1 cellular context compared by ENCODE assay signal in genomic region chr18:56638232-56639093, GRCh38.
A peak's percentile ranks its signal among the peaks of the same experiment; 100 is the strongest.
TF ChIP-seq lines count a peak whose summit lies in the region.

TXNL1 (minus strand) TSS chr18:56638592; CDS start chr18:56638440, 152 bp downstream.

TF ChIP-seq in HepG2, 621 proteins besides CTCF, POLR2A, EP300 and RAD21 (continued from another document and continues in another):
- TF ChIP-seq NR2F6 (IDR thresholded peaks at IDR 0.05), result no peak
- TF ChIP-seq NR2F6 (CRISPR knock-in tag; IDR thresholded peaks at IDR 0.05), result peak; percentile 58; the same call in 1 of the 2 replicates
- TF ChIP-seq KLF11 (CRISPR knock-in tag; IDR thresholded peaks at IDR 0.05), result no peak
- no peak for TF ChIP-seq RARG (CRISPR knock-in tag; IDR thresholded peaks at IDR 0.05; ENCODE audit: low read depth)
- TF ChIP-seq SSRP1 (CRISPR knock-in tag; IDR thresholded peaks at IDR 0.05), result no peak
- TF ChIP-seq TAF15 (IDR thresholded peaks at IDR 0.05; ENCODE audit: low read depth, low read length, poor library complexity, severe bottlenecking), result no peak
- TF ChIP-seq ZNF549 (CRISPR knock-in tag; IDR thresholded peaks at IDR 0.05), result no peak
- peak; percentile 81 for TF ChIP-seq ATF2 (CRISPR knock-in tag; IDR thresholded peaks at IDR 0.05)
- no peak for TF ChIP-seq NR1H2 (CRISPR knock-in tag; IDR thresholded peaks at IDR 0.05; ENCODE audit: borderline replicate concordance, low read depth)
- TF ChIP-seq ZBTB39 (CRISPR knock-in tag; IDR thresholded peaks at IDR 0.05), result no peak
- no peak for TF ChIP-seq FUBP1 (CRISPR knock-in tag; IDR thresholded peaks at IDR 0.05; ENCODE audit: borderline replicate concordance)
- no peak for TF ChIP-seq AGO1 (IDR thresholded peaks at IDR 0.05; ENCODE audit: low read depth, low read length, poor library complexity, severe bottlenecking)
- TF ChIP-seq GPN1 (CRISPR knock-in tag; IDR thresholded peaks at IDR 0.05; ENCODE audit: borderline replicate concordance), result no peak
- TF ChIP-seq ARID2 (CRISPR knock-in tag; IDR thresholded peaks at IDR 0.05; ENCODE audit: borderline replicate concordance), result no peak
- peak; percentile 95 for TF ChIP-seq HOXA3 (CRISPR knock-in tag; IDR thresholded peaks at IDR 0.05)
- peak; percentile 62; the same call in 1 of the 2 replicates for TF ChIP-seq ZNF333 (CRISPR knock-in tag; IDR thresholded peaks at IDR 0.05; ENCODE audit: borderline replicate concordance)
- TF ChIP-seq RBM39 (IDR thresholded peaks at IDR 0.05; ENCODE audit: low read depth, low read length, poor library complexity, severe bottlenecking), result peak; percentile 53
- 0 out of 2 replicates have a peak, but pooled peaks have one; percentile 13 for TF ChIP-seq ZNF746 (CRISPR knock-in tag; IDR thresholded peaks at IDR 0.05)
- no peak for TF ChIP-seq MLLT10 (CRISPR knock-in tag; IDR thresholded peaks at IDR 0.05)
- TF ChIP-seq PRPF4 (IDR thresholded peaks at IDR 0.05; ENCODE audit: low read depth, low read length, poor library complexity, severe bottlenecking), result peak; percentile 100
- no peak for TF ChIP-seq CAMTA2 (CRISPR knock-in tag; IDR thresholded peaks at IDR 0.05; ENCODE audit: borderline replicate concordance)
- 0 out of 2 replicates have a peak, but pooled peaks have one; percentile 19 for TF ChIP-seq ZNF614 (CRISPR knock-in tag; IDR thresholded peaks at IDR 0.05; ENCODE audit: borderline replicate concordance)
- peak; percentile 74; the same call in 1 of the 2 replicates for TF ChIP-seq ZNF790 (CRISPR knock-in tag; IDR thresholded peaks at IDR 0.05; ENCODE audit: borderline replicate concordance)
- TF ChIP-seq AFF4 (CRISPR knock-in tag; IDR thresholded peaks at IDR 0.05), result no peak
- TF ChIP-seq WIZ (CRISPR knock-in tag; IDR thresholded peaks at IDR 0.05), result no peak
- TF ChIP-seq POLR2AphosphoS5 (IDR thresholded peaks at IDR 0.05; ENCODE audit: low read depth, low read length), result peak; percentile 86
- TF ChIP-seq ZNF724P (CRISPR knock-in tag; IDR thresholded peaks at IDR 0.05; ENCODE audit: borderline replicate concordance), result no peak
- 0 out of 2 replicates have a peak, but pooled peaks have one; percentile 63 for TF ChIP-seq SMAD9 (CRISPR knock-in tag; IDR thresholded peaks at IDR 0.05)
- no peak for TF ChIP-seq ZNF446 (CRISPR knock-in tag; IDR thresholded peaks at IDR 0.05)
- TF ChIP-seq RXRB (CRISPR knock-in tag; IDR thresholded peaks at IDR 0.05; ENCODE audit: borderline replicate concordance), result peak; percentile 51
- TF ChIP-seq TRIM24 (CRISPR knock-in tag; IDR thresholded peaks at IDR 0.05), result no peak
- TF ChIP-seq PRDM4 (CRISPR knock-in tag; IDR thresholded peaks at IDR 0.05; ENCODE audit: borderline replicate concordance), result no peak
- TF ChIP-seq MXD1 (CRISPR knock-in tag; IDR thresholded peaks at IDR 0.05), result no peak
- peak; percentile 94 for TF ChIP-seq KMT2B (CRISPR knock-in tag; IDR thresholded peaks at IDR 0.05)
- TF ChIP-seq SRSF4 (IDR thresholded peaks at IDR 0.05; ENCODE audit: low read depth, low read length, poor library complexity, severe bottlenecking), result no peak
- TF ChIP-seq KLF12 (CRISPR knock-in tag; IDR thresholded peaks at IDR 0.05; ENCODE audit: borderline replicate concordance), result 0 out of 2 replicates have a peak, but pooled peaks have one; percentile 48
- TF ChIP-seq FOXA1 (IDR thresholded peaks at IDR 0.05), result no peak
- TF ChIP-seq FOXA1 (CRISPR knock-in tag; IDR thresholded peaks at IDR 0.05), result no peak
- no peak for TF ChIP-seq PTBP1 (IDR thresholded peaks at IDR 0.05; ENCODE audit: low read depth, low read length, poor library complexity, severe bottlenecking)
- no peak for TF ChIP-seq ARNTL (CRISPR knock-in tag; IDR thresholded peaks at IDR 0.05)
- peak; percentile 62; the same call in 1 of the 2 replicates for TF ChIP-seq ZSCAN31 (CRISPR knock-in tag; IDR thresholded peaks at IDR 0.05; ENCODE audit: low read depth)
- TF ChIP-seq RFX3 (CRISPR knock-in tag; IDR thresholded peaks at IDR 0.05), result 0 out of 2 replicates have a peak, but pooled peaks have one; percentile 23
- no peak for TF ChIP-seq KAT2B (IDR thresholded peaks at IDR 0.05; ENCODE audit: borderline replicate concordance, low read depth, low read length)
- no peak for TF ChIP-seq MTERF4 (CRISPR knock-in tag; IDR thresholded peaks at IDR 0.05)
- no peak for TF ChIP-seq ZNF382 (CRISPR knock-in tag; IDR thresholded peaks at IDR 0.05; ENCODE audit: borderline replicate concordance)
- no peak for TF ChIP-seq ELK4 (CRISPR knock-in tag; IDR thresholded peaks at IDR 0.05; ENCODE audit: borderline replicate concordance)
- TF ChIP-seq TOE1 (CRISPR knock-in tag; IDR thresholded peaks at IDR 0.05), result no peak
- TF ChIP-seq KDM4B (CRISPR knock-in tag; IDR thresholded peaks at IDR 0.05), result no peak
- peak; percentile 89; the same call in 1 of the 2 replicates for TF ChIP-seq KMT2A (CRISPR knock-in tag; IDR thresholded peaks at IDR 0.05)
- TF ChIP-seq ESRRA (CRISPR knock-in tag; IDR thresholded peaks at IDR 0.05; ENCODE audit: low read depth), result 0 out of 2 replicates have a peak, but pooled peaks have one; percentile 13
- peak; percentile 96 for TF ChIP-seq ZNF574 (CRISPR knock-in tag; IDR thresholded peaks at IDR 0.05)
- no peak for TF ChIP-seq CEBPB (IDR thresholded peaks at IDR 0.05; ENCODE audit: borderline replicate concordance, low read depth, low read length)
